ENCODE assay signal across 1 cellular context in genomic region chr18:45373286-45373880, GRCh38.
TF ChIP-seq lines count a peak whose summit lies in the region.

No MANE protein-coding gene starts in this region.

TF ChIP-seq in GM23338, 12 proteins besides CTCF, POLR2A, EP300 and RAD21:
- TF ChIP-seq, protein P1, sequence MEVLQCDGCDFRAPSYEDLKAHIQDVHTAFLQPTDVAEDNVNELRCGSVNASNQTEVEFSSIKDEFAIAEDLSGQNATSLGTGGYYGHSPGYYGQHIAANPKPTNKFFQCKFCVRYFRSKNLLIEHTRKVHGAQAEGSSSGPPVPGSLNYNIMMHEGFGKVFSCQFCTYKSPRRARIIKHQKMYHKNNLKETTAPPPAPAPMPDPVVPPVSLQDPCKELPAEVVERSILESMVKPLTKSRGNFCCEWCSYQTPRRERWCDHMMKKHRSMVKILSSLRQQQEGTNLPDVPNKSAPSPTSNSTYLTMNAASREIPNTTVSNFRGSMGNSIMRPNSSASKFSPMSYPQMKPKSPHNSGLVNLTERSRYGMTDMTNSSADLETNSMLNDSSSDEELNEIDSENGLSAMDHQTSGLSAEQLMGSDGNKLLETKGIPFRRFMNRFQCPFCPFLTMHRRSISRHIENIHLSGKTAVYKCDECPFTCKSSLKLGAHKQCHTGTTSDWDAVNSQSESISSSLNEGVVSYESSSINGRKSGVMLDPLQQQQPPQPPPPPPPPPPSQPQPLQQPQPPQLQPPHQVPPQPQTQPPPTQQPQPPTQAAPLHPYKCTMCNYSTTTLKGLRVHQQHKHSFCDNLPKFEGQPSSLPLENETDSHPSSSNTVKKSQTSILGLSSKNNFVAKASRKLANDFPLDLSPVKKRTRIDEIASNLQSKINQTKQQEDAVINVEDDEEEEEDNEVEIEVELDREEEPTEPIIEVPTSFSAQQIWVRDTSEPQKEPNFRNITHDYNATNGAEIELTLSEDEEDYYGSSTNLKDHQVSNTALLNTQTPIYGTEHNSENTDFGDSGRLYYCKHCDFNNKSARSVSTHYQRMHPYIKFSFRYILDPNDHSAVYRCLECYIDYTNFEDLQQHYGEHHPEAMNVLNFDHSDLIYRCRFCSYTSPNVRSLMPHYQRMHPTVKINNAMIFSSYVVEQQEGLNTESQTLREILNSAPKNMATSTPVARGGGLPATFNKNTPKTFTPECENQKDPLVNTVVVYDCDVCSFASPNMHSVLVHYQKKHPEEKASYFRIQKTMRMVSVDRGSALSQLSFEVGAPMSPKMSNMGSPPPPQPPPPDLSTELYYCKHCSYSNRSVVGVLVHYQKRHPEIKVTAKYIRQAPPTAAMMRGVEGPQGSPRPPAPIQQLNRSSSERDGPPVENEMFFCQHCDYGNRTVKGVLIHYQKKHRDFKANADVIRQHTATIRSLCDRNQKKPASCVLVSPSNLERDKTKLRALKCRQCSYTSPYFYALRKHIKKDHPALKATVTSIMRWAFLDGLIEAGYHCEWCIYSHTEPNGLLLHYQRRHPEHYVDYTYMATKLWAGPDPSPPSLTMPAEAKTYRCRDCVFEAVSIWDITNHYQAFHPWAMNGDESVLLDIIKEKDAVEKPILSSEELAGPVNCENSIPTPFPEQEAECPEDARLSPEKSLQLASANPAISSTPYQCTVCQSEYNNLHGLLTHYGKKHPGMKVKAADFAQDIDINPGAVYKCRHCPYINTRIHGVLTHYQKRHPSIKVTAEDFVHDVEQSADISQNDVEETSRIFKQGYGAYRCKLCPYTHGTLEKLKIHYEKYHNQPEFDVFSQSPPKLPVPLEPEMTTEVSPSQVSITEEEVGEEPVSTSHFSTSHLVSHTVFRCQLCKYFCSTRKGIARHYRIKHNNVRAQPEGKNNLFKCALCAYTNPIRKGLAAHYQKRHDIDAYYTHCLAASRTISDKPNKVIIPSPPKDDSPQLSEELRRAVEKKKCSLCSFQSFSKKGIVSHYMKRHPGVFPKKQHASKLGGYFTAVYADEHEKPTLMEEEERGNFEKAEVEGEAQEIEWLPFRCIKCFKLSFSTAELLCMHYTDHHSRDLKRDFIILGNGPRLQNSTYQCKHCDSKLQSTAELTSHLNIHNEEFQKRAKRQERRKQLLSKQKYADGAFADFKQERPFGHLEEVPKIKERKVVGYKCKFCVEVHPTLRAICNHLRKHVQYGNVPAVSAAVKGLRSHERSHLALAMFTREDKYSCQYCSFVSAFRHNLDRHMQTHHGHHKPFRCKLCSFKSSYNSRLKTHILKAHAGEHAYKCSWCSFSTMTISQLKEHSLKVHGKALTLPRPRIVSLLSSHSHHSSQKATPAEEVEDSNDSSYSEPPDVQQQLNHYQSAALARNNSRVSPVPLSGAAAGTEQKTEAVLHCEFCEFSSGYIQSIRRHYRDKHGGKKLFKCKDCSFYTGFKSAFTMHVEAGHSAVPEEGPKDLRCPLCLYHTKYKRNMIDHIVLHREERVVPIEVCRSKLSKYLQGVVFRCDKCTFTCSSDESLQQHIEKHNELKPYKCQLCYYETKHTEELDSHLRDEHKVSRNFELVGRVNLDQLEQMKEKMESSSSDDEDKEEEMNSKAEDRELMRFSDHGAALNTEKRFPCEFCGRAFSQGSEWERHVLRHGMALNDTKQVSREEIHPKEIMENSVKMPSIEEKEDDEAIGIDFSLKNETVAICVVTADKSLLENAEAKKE (CRISPR knock-in tag; IDR thresholded peaks at IDR 0.05), result no peak
- no peak for TF ChIP-seq REST (IDR thresholded peaks at IDR 0.05; ENCODE audit: unreplicated experiment)
- TF ChIP-seq, protein P2, sequence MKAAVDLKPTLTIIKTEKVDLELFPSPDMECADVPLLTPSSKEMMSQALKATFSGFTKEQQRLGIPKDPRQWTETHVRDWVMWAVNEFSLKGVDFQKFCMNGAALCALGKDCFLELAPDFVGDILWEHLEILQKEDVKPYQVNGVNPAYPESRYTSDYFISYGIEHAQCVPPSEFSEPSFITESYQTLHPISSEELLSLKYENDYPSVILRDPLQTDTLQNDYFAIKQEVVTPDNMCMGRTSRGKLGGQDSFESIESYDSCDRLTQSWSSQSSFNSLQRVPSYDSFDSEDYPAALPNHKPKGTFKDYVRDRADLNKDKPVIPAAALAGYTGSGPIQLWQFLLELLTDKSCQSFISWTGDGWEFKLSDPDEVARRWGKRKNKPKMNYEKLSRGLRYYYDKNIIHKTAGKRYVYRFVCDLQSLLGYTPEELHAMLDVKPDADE (IDR thresholded peaks at IDR 0.05), result no peak
- no peak for TF ChIP-seq ZNF331 (CRISPR knock-in tag; IDR thresholded peaks at IDR 0.05; ENCODE audit: low read depth)
- TF ChIP-seq ZNF114 (CRISPR knock-in tag; IDR thresholded peaks at IDR 0.05), result no peak
- TF ChIP-seq EZH2 (IDR thresholded peaks at IDR 0.05; ENCODE audit: low read depth, unreplicated experiment), result no peak
- no peak for TF ChIP-seq CREB1 (CRISPR knock-in tag; IDR thresholded peaks at IDR 0.05; ENCODE audit: low read depth)
- TF ChIP-seq STAT1 (IDR thresholded peaks at IDR 0.05; ENCODE audit: unreplicated experiment), result no peak
